Comparison of ENCODE assay signal across 1 cellular context in the genomic region with DNA sequence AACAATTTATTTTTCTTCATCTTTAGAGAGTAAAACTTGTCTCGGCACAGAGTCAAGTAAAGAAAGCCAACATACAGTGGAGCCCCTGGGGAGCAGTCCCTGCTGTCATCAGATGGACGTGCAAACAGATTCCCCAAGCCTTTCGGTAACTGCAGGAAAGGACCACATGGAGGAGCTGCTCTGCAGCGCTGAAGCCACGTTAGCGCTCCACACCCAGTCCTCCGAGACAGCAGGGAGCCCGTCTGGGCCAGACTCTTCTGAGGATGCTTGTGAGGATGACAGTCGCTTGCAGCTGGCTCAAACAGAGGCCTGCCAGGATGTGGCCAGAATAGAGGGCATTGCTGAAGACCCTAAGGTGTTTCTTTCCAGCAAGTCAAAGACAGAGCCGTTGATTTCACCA.
TF ChIP-seq lines count a peak whose summit lies in the region.

No MANE protein-coding gene starts in this region.

TF ChIP-seq in GM23338, 12 proteins besides CTCF, POLR2A, EP300 and RAD21 (continued from another document):
- TF ChIP-seq, protein P1, sequence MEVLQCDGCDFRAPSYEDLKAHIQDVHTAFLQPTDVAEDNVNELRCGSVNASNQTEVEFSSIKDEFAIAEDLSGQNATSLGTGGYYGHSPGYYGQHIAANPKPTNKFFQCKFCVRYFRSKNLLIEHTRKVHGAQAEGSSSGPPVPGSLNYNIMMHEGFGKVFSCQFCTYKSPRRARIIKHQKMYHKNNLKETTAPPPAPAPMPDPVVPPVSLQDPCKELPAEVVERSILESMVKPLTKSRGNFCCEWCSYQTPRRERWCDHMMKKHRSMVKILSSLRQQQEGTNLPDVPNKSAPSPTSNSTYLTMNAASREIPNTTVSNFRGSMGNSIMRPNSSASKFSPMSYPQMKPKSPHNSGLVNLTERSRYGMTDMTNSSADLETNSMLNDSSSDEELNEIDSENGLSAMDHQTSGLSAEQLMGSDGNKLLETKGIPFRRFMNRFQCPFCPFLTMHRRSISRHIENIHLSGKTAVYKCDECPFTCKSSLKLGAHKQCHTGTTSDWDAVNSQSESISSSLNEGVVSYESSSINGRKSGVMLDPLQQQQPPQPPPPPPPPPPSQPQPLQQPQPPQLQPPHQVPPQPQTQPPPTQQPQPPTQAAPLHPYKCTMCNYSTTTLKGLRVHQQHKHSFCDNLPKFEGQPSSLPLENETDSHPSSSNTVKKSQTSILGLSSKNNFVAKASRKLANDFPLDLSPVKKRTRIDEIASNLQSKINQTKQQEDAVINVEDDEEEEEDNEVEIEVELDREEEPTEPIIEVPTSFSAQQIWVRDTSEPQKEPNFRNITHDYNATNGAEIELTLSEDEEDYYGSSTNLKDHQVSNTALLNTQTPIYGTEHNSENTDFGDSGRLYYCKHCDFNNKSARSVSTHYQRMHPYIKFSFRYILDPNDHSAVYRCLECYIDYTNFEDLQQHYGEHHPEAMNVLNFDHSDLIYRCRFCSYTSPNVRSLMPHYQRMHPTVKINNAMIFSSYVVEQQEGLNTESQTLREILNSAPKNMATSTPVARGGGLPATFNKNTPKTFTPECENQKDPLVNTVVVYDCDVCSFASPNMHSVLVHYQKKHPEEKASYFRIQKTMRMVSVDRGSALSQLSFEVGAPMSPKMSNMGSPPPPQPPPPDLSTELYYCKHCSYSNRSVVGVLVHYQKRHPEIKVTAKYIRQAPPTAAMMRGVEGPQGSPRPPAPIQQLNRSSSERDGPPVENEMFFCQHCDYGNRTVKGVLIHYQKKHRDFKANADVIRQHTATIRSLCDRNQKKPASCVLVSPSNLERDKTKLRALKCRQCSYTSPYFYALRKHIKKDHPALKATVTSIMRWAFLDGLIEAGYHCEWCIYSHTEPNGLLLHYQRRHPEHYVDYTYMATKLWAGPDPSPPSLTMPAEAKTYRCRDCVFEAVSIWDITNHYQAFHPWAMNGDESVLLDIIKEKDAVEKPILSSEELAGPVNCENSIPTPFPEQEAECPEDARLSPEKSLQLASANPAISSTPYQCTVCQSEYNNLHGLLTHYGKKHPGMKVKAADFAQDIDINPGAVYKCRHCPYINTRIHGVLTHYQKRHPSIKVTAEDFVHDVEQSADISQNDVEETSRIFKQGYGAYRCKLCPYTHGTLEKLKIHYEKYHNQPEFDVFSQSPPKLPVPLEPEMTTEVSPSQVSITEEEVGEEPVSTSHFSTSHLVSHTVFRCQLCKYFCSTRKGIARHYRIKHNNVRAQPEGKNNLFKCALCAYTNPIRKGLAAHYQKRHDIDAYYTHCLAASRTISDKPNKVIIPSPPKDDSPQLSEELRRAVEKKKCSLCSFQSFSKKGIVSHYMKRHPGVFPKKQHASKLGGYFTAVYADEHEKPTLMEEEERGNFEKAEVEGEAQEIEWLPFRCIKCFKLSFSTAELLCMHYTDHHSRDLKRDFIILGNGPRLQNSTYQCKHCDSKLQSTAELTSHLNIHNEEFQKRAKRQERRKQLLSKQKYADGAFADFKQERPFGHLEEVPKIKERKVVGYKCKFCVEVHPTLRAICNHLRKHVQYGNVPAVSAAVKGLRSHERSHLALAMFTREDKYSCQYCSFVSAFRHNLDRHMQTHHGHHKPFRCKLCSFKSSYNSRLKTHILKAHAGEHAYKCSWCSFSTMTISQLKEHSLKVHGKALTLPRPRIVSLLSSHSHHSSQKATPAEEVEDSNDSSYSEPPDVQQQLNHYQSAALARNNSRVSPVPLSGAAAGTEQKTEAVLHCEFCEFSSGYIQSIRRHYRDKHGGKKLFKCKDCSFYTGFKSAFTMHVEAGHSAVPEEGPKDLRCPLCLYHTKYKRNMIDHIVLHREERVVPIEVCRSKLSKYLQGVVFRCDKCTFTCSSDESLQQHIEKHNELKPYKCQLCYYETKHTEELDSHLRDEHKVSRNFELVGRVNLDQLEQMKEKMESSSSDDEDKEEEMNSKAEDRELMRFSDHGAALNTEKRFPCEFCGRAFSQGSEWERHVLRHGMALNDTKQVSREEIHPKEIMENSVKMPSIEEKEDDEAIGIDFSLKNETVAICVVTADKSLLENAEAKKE (CRISPR knock-in tag; IDR thresholded peaks at IDR 0.05): peak; percentile 63; the same call in 1 of the 2 replicates
- no peak for TF ChIP-seq ZNF114 (CRISPR knock-in tag; IDR thresholded peaks at IDR 0.05)
- TF ChIP-seq POLR2AphosphoS5 (IDR thresholded peaks at IDR 0.05; ENCODE audit: low read depth): no peak
- 0 out of 2 replicates have a peak, but pooled peaks have one; percentile 4 for TF ChIP-seq CREB1 (CRISPR knock-in tag; IDR thresholded peaks at IDR 0.05; ENCODE audit: low read depth)
